8 cellular contexts compared by ENCODE assay signal in genomic region chr10:103396067-103396788, GRCh38. TPM values are rescaled to one million over a fixed set of nuclear protein-coding genes. Genes with fewer than 3 reads are reported as not detected.
A peak's percentile ranks its signal among the peaks of the same experiment; 100 is the strongest.
DNase-seq lines count a peak whose midpoint lies in the region; ATAC-seq and TF ChIP-seq lines count a peak whose summit lies in the region.

Gene ATP5MK, minus strand, starts transcription at chr10:103396475. Its CDS starts 4,018 bp downstream, at chr10:103392457.
Gene PDCD11, plus strand, starts transcription at chr10:103396626. Its CDS starts 1,801 bp downstream, at chr10:103398427.

- ATAC-seq in GM18873 (IDR thresholded peaks at IDR 0.05; ENCODE audit: low FRiP score, unreplicated experiment) = peak; percentile 97
- peak; percentile 98 for ATAC-seq in HG03159 (IDR thresholded peaks at IDR 0.05; ENCODE audit: unreplicated experiment)
- peak; percentile 99 for ATAC-seq in WTC11

- H3K9me3 Mint-ChIP-seq in WTC11 (no peaks in the 10 kb centered on the region), immature natural killer cell (no peaks in the 10 kb centered on the region)

- DNase-seq in AG04450 (ENCODE audit: low read depth, low spot score) (peak; percentile 94), NCI-H2227 treated with DMSO at 0.1 percent for 48 hours (lab: John Stamatoyannopoulos, UW) (peak; percentile 91), WTC11 (ENCODE audit: low spot score) (peak; percentile 97), caudate nucleus (lab: John Stamatoyannopoulos, UW) (peak; percentile 46 to 99 (median 95)), immature natural killer cell (peak; percentile 95), spleen (peak; percentile 99)

- peak within 1 kb of the TSS; percentile 94 for H3K27ac Mint-ChIP-seq in WTC11
- H3K27ac Mint-ChIP-seq in immature natural killer cell = peak within 1 kb of the TSS; percentile 93 to 97 (median 95)

- H3K27me3 Mint-ChIP-seq in WTC11 (ENCODE audit: low read depth) (no peaks in the 10 kb centered on the region), immature natural killer cell (ENCODE audit: low read depth in 3 of 3) (peaks cover 0 to 7% (median 4%) of the 10 kb centered on the region in 3 donors)

- intact Hi-C loops in spleen (cut with DNase I; ENCODE audit: low total_unique reads) = no loop called here

- H3K27ac ChIP-seq in AG04450 (ENCODE audit: low read depth, low read length) (peak within 1 kb of the TSS; percentile 77), caudate nucleus (ENCODE audit: low read depth, low read length) (peak within 1 kb of the TSS; percentile 79), spleen (peak within 1 kb of the TSS; percentile 70 to 91 (median 86))

- H3K4me3 ChIP-seq in AG04450 (ENCODE audit: low read depth, low read length) = peak within 1 kb of the TSS; percentile 98
- peak within 1 kb of the TSS; percentile 77 to 99 (median 92) for H3K4me3 ChIP-seq in spleen

- 0 to 1% (median 0%) methylated on average over 44 to 56 of the region's 56 CpGs for WGBS in spleen, 5 donors

- peak in 2 of 3 donors; percentile 30 to 44 for TF ChIP-seq POLR2A in spleen (IDR thresholded peaks at IDR 0.05)

- peaks cover 0 to 65% (median 37%) of the 10 kb centered on the region in 6 donors for H3K36me3 ChIP-seq in spleen

- H3K36me3 Mint-ChIP-seq in WTC11 = peaks cover 62% of the 10 kb centered on the region
- H3K36me3 Mint-ChIP-seq in immature natural killer cell = peaks cover 8 to 22% (median 9%) of the 10 kb centered on the region in 3 donors

- no peaks in the 10 kb centered on the region for H3K9me3 ChIP-seq in AG04450 (ENCODE audit: control insufficient read depth, insufficient read depth, low read length)
- no peaks in the 10 kb centered on the region for H3K9me3 ChIP-seq in spleen

- H3K4me1 Mint-ChIP-seq in WTC11 = peaks cover 25% of the 10 kb centered on the region
- peaks cover 46 to 60% of the 10 kb centered on the region in 2 donors for H3K4me1 Mint-ChIP-seq in immature natural killer cell

- H3K4me3 Mint-ChIP-seq in WTC11 (peak within 1 kb of the TSS; percentile 100), immature natural killer cell (peak within 1 kb of the TSS; percentile 91 to 100 (median 99))

- TF ChIP-seq CTCF in AG04450 (IDR thresholded peaks at IDR 0.05; ENCODE audit: low read depth, low read length) (0 out of 2 replicates have a peak, but pooled peaks have one; percentile 29), WTC11 (IDR thresholded peaks at IDR 0.05) (no peak), spleen (IDR thresholded peaks at IDR 0.05 in 8 of 11, conservative IDR thresholded peaks at IDR 0.05 in 3 of 11) (peak in 3 of 11 experiments; percentile 8 to 33 (median 25))

- POLR2A ChIA-PET in AG04450 (lab: Yijun Ruan, JAX) = interaction anchor here (0.9 to 1.0 kb wide), 3 partner anchors 56 to 96 kb away, joined by 3 read pairs; partner anchors contain the start of gene CALHM2
- POLR2A ChIA-PET in WTC11 (lab: Charles Lee) = interaction anchor here (0.5 to 0.6 kb wide), 3 partner anchors 10 to 570 kb away, joined by 3 to 4 read pairs (median 4); no protein-coding TSS in a partner anchor

- H3K27me3 ChIP-seq in AG04450 (ENCODE audit: control insufficient read depth, insufficient read depth, low read length) = no peaks in the 10 kb centered on the region
- H3K27me3 ChIP-seq in spleen (replicated peaks in 1 of 7) = no peaks in the 10 kb centered on the region

- CTCF ChIA-PET in AG04450 (lab: Charles Lee) (interaction anchor here (1.3 kb wide), 1 partner anchor 20 kb away, joined by 3 read pairs; no protein-coding TSS in a partner anchor), WTC11 (lab: Charles Lee) (interaction anchor here (0.6 to 1.3 kb wide), 4 partner anchors 33 to 561 kb away, joined by 3 to 4 read pairs (median 3); no protein-coding TSS in a partner anchor)

- peaks cover 23 to 70% (median 50%) of the 10 kb centered on the region in 6 donors for H3K4me1 ChIP-seq in spleen

TF ChIP-seq in WTC11, 78 proteins besides CTCF, POLR2A, EP300 and RAD21 (continues in another document):
- TF ChIP-seq ZNF512 (CRISPR knock-in tag; IDR thresholded peaks at IDR 0.05; ENCODE audit: borderline replicate concordance) (no peak), GABPB1 (CRISPR knock-in tag; IDR thresholded peaks at IDR 0.05) (peak; percentile 85), ZNF263 (CRISPR knock-in tag; IDR thresholded peaks at IDR 0.05; ENCODE audit: low read depth) (no peak), TCF7 (CRISPR knock-in tag; IDR thresholded peaks at IDR 0.05; ENCODE audit: low read depth) (no peak), OVOL2 (CRISPR knock-in tag; IDR thresholded peaks at IDR 0.05; ENCODE audit: borderline replicate concordance) (no peak), KAT7 (CRISPR knock-in tag; IDR thresholded peaks at IDR 0.05; ENCODE audit: borderline replicate concordance) (0 out of 2 replicates have a peak, but pooled peaks have one; percentile 68), TP53 (CRISPR knock-in tag; IDR thresholded peaks at IDR 0.05) (no peak), TEAD1 (CRISPR knock-in tag; IDR thresholded peaks at IDR 0.05) (peak; percentile 70; the same call in 1 of the 2 replicates), PRRX2 (CRISPR knock-in tag; IDR thresholded peaks at IDR 0.05) (no peak), NR1H2 (CRISPR knock-in tag; IDR thresholded peaks at IDR 0.05) (no peak), ZNF532 (CRISPR knock-in tag; IDR thresholded peaks at IDR 0.05; ENCODE audit: borderline replicate concordance) (no peak), GTF2I (CRISPR knock-in tag; conservative IDR thresholded peaks at IDR 0.05) (no peak), CBFB (CRISPR knock-in tag; IDR thresholded peaks at IDR 0.05; ENCODE audit: low read depth) (no peak), ETV6 (CRISPR knock-in tag; IDR thresholded peaks at IDR 0.05) (peak; percentile 60; the same call in 1 of the 2 replicates), NFE2L1 (CRISPR knock-in tag; IDR thresholded peaks at IDR 0.05) (no peak), FOXJ3 (CRISPR knock-in tag; IDR thresholded peaks at IDR 0.05; ENCODE audit: borderline replicate concordance) (no peak), ZNF232 (CRISPR knock-in tag; IDR thresholded peaks at IDR 0.05) (no peak)

RNA-seq across cellular contexts. Expression of gene ATP5MK, which starts in this region (rescaled TPM):
- polyA plus RNA-seq in AG04450 (2011; rRNA removed) (258 and 407 TPM in 2 replicates), immature natural killer cell (100 to 1,000 TPM; 420 to 588 (median 479) TPM), spleen (100 to 1,000 TPM; 423 to 528 (median 519) TPM)
- polyA minus RNA-seq in AG04450 (2011; rRNA and poly(A)+ RNA removed) = 28.1 and 32.9 TPM in 2 replicates
- total RNA-seq in WTC11 (2021) (284 to 307 TPM (median 305 TPM) in 3 replicates), spleen (100 to 1,000 TPM; 111 to 244 (median 137) TPM)

RNA-seq across cellular contexts. Expression of gene PDCD11, which starts in this region (rescaled TPM):
- polyA plus RNA-seq in AG04450 (2011; rRNA removed) = 18.5 and 21.9 TPM in 2 replicates
- 59.4 and 61.4 TPM in 2 replicates for polyA minus RNA-seq in AG04450 (2011; rRNA and poly(A)+ RNA removed)
- total RNA-seq in WTC11 (2021) = 63.5 to 78.8 TPM (median 64.4 TPM) in 3 replicates
- polyA plus RNA-seq in immature natural killer cell = 10 to 100 TPM in 1 of 3 donors, 1 to 10 TPM in 1, under 1 TPM in 1; 0.67 to 12.0 (median 6.6) TPM
- 10 to 100 TPM; 21.1 to 41.9 (median 25.2) TPM for total RNA-seq in spleen
- polyA plus RNA-seq in spleen = 10 to 100 TPM; 13.9 to 21.2 (median 20.4) TPM

Comparison
In these comparisons a context has a peak if more than half of its experiments do, and no peak if none do; other contexts are left out.
1. Peak in every context shown above with its lines: DNase-seq, ATAC-seq, H3K4me3 ChIP-seq and H3K27ac ChIP-seq.